Comparison of ENCODE assay signal across 2 cellular contexts in genomic region chr1:60840476-60840875, GRCh38.
A peak's percentile ranks its signal among the peaks of the same experiment; 100 is the strongest.
DNase-seq lines count a peak whose midpoint lies in the region; ATAC-seq, FAIRE-seq and TF ChIP-seq lines count a peak whose summit lies in the region.
"Not testable (repeated sequence)": the region's sequence is repeated elsewhere in the genome, so short reads cannot be mapped to it uniquely, and the experiment has no call there.

No MANE protein-coding gene starts in this region.

- in situ Hi-C loops in K562 (cut with MboI), result not testable (repeated sequence)

- TF ChIP-seq POLR2A in K562 (conservative IDR thresholded peaks at IDR 0.05), result not testable (repeated sequence)

- H3K9me3 ChIP-seq in HEK293 (ENCODE audit: control insufficient read depth, insufficient read depth, low read depth, low read length); K562 (replicated peaks; ENCODE audit: control insufficient read depth, insufficient read depth, low read depth, low read length): not testable (repeated sequence)

- not testable (repeated sequence) for TF ChIP-seq RAD21 in K562 (CRISPR knock-in tag; conservative IDR thresholded peaks at IDR 0.05 in 1 of 2, IDR thresholded peaks at IDR 0.05 in 1 of 2)

- 6% methylated on average over 2 of the region's 2 CpGs for WGBS in K562 (ENCODE audit: insufficient coverage, low coverage, missing lambda C conversion rate)

- H3K27me3 ChIP-seq in K562 (ENCODE audit: control insufficient read depth in 2 of 2, insufficient read depth in 2 of 2, low read length in 2 of 2), result not testable (repeated sequence)

- not testable (repeated sequence) for TF ChIP-seq CTCF in HEK293 (tag by site-specific recombination; IDR thresholded peaks at IDR 0.05); K562 (IDR thresholded peaks at IDR 0.05 in 2 of 3, conservative IDR thresholded peaks at IDR 0.05 in 1 of 3; ENCODE audit: insufficient read depth in 2 of 3, low read depth in 1 of 3, low read length in 3 of 3)

- not testable (repeated sequence) for H3K4me2 ChIP-seq in K562 (ENCODE audit: insufficient read depth, low read length)

- POLR2A ChIA-PET in HEK293 (lab: Yijun Ruan, JAX); K562 (lab: Yijun Ruan, JAX): not testable (repeated sequence)

- TF ChIP-seq EP300 in K562 (IDR thresholded peaks at IDR 0.05; ENCODE audit: low read length), result not testable (repeated sequence)

- not testable (repeated sequence) for H3K79me2 ChIP-seq in K562 (ENCODE audit: control insufficient read depth, insufficient read depth, low read length)

- not testable (repeated sequence) for H3K9ac ChIP-seq in K562 (ENCODE audit: insufficient read depth in 1 of 2, low read depth in 2 of 2, low read length in 2 of 2)

- H3K4me1 ChIP-seq in HEK293 (ENCODE audit: control insufficient read depth, insufficient read depth, low read length); K562 (replicated peaks in 1 of 2; ENCODE audit: control insufficient read depth in 2 of 2, insufficient read depth in 2 of 2, low read length in 2 of 2): not testable (repeated sequence)

- intact Hi-C loops in K562 (cut with micrococcal nuclease), result not testable (repeated sequence)

- FAIRE-seq in K562 (lab: Jason Lieb, UNC), result not testable (repeated sequence)

- not testable (repeated sequence) for ATAC-seq in K562

- CTCF ChIA-PET in HEK293 (lab: Yijun Ruan, JAX), result interaction anchor here (0.6 kb wide), 1 partner anchor 26 kb away, joined by 4 read pairs; no protein-coding TSS in a partner anchor
- CTCF ChIA-PET in K562 (lab: Yijun Ruan, JAX; ENCODE audit: low intra/inter-chr PET ratio), result not testable (repeated sequence)

- not testable (repeated sequence) for H4K20me1 ChIP-seq in K562 (replicated peaks; ENCODE audit: control insufficient read depth, insufficient read depth, low read length)

- H3K4me3 ChIP-seq in HEK293 (ENCODE audit: low read depth, low read length); K562: not testable (repeated sequence)

- not testable (repeated sequence) for H3K36me3 ChIP-seq in HEK293 (ENCODE audit: control insufficient read depth in 2 of 2, insufficient read depth in 1 of 2, low read length in 2 of 2); K562 (ENCODE audit: control insufficient read depth, insufficient read depth, low read length)

- not testable (repeated sequence) for BruUV-seq in K562 (replicated peaks; lab: Mats Ljungman, UMichigan)

- H3K9me1 ChIP-seq in K562 (ENCODE audit: control insufficient read depth, insufficient read depth, low read length), result not testable (repeated sequence)

- DNase-seq in K562 (ENCODE audit: extremely low read depth in 1 of 4, low spot score in 3 of 4), result not testable (repeated sequence)

- H3K27ac ChIP-seq in HEK293 (ENCODE audit: extremely low read depth, low read depth, low read length); K562 (ENCODE audit: extremely low read depth, low read depth, low read length): not testable (repeated sequence)

- H2AFZ ChIP-seq in K562 (ENCODE audit: low read depth, low read length), result not testable (repeated sequence)

TF ChIP-seq in HEK293, 187 proteins besides CTCF, POLR2A, EP300 and RAD21:
- peak; percentile 50 for TF ChIP-seq ZNF146 (tag by site-specific recombination; IDR thresholded peaks at IDR 0.05)

TF ChIP-seq in K562, 482 proteins besides CTCF, POLR2A, EP300 and RAD21:
- peak; percentile 45 for TF ChIP-seq RBM25 (IDR thresholded peaks at IDR 0.05; ENCODE audit: low read depth, low read length, severe bottlenecking)
- TF ChIP-seq ZNF146 (CRISPR knock-in tag; IDR thresholded peaks at IDR 0.05; ENCODE audit: unreplicated experiment), result peak; percentile 87
TF ChIP-seq in K562: peak in this region for 2; not testable (repeated sequence) for 480.
